19 cellular contexts compared by ENCODE assay signal in genomic region chr5:9540791-9541190, GRCh38. TPM values are rescaled to one million over a fixed set of nuclear protein-coding genes. Genes with fewer than 3 reads are reported as not detected.
DNase-seq lines count a peak whose midpoint lies in the region; TF ChIP-seq lines count a peak whose summit lies in the region.
"Had no signal": no experiment of that assay in that cellular context is flagged by ENCODE, and none has a peak within 500 bp of the region (broad histone marks: within the 10 kb centered on the region; RNA-seq: fewer than 3 reads in every experiment).

No MANE protein-coding gene starts in this region.

- H3K79me1 ChIP-seq in H9 (ENCODE audit: insufficient read depth, low read depth, low read length, poor library complexity, severe bottlenecking), result no peaks in the 10 kb centered on the region

- WGBS in H9 (ENCODE audit: extremely low coverage, insufficient read length, low lambda C conversion rate), result no CpG with 5 or more reads among the region's 7 CpGs

- peaks cover 6% of the 10 kb centered on the region for H3K27me3 Mint-ChIP-seq in H9 (ENCODE audit: low read depth)

- peak overlapping the region; percentile 43 for H3K4me3 ChIP-seq in fibroblast of the aortic adventitia (ENCODE audit: low read depth, low read length)
- H3K4me3 ChIP-seq: right lobe of liver, testis had no signal

- no peak overlapping the region for H2AFZ ChIP-seq in H9 (ENCODE audit: low read length)

- H2BK120ac ChIP-seq in H9 (ENCODE audit: low read depth, low read length, poor library complexity, severe bottlenecking), result no peak overlapping the region

- H4K5ac ChIP-seq in H9 (ENCODE audit: insufficient read length, low read depth, low read length), result no peak overlapping the region

- TF ChIP-seq CTCF in fibroblast of the aortic adventitia (IDR thresholded peaks at IDR 0.05; ENCODE audit: insufficient read depth, low read length) (no peak), H9 (conservative IDR thresholded peaks at IDR 0.05) (no peak)

- no peak overlapping the region for H4K8ac ChIP-seq in H9 (replicated peaks; ENCODE audit: insufficient read length, low read depth, low read length)

- no peaks in the 10 kb centered on the region for H3K9me3 Mint-ChIP-seq in H9
- H3K9me3 Mint-ChIP-seq: activated CD4-positive, alpha-beta memory T cell treated with anti-CD3 and anti-CD28 coated beads, Interleukin-2, amount 10 ng/mL, durations not matched to agents 7 days and 5 days had no signal

- H3K23me2 ChIP-seq in H9 (ENCODE audit: insufficient read length, low read depth, low read length, poor library complexity, severe bottlenecking), result peaks cover 6% of the 10 kb centered on the region

- H3K27me3 ChIP-seq in H9 (ENCODE audit: insufficient read depth, low read length), result no peaks in the 10 kb centered on the region
- H3K27me3 ChIP-seq: right lobe of liver, testis had no signal

- DNase-seq in HCEC 1CT (peak; percentile 57), astrocyte of the hippocampus (ENCODE audit: low read depth, low spot score) (peak; percentile 56), fibroblast of the aortic adventitia (ENCODE audit: low read depth) (peak; percentile 64), substantia nigra (lab: John Stamatoyannopoulos, UW) (no peak), H9 (no peak), DMS 273 (lab: John Stamatoyannopoulos, UW; ENCODE audit: unreplicated experiment) (no peak)
- no peak for DNase-seq in activated CD4-positive, alpha-beta T cell treated with anti-CD3 and anti-CD28 coated beads for 48 hours
- DNase-seq: activated CD4-positive, alpha-beta memory T cell treated with anti-CD3 and anti-CD28 coated beads, Interleukin-2, amount 10 ng/mL, durations not matched to agents 7 days and 5 days; activated T-cell treated with anti-CD3 and anti-CD28 coated beads, Interleukin-2, amount 50 U/mL, for 48 hours; glutamatergic neuron; KBM-7; midbrain; NCI-H1092; right lobe of liver; stimulated activated CD4-positive, alpha-beta T cell treated with anti-CD3 and anti-CD28 coated beads, Interleukin-2, amount 100 ng/mL, for 48 hours; testis had no signal

- no peak overlapping the region for H3K27ac Mint-ChIP-seq in H9
- H3K27ac Mint-ChIP-seq: activated CD4-positive, alpha-beta memory T cell treated with anti-CD3 and anti-CD28 coated beads, Interleukin-2, amount 10 ng/mL, durations not matched to agents 7 days and 5 days; activated naive CD8-positive, alpha-beta T cell had no signal

- no peaks in the 10 kb centered on the region for H4K20me1 ChIP-seq in H9 (ENCODE audit: control insufficient read depth, insufficient read depth, insufficient read length)

- no peaks in the 10 kb centered on the region for H3K4me1 ChIP-seq in H9 (ENCODE audit: insufficient read depth, low read length)

- no peak overlapping the region for H3K23ac ChIP-seq in H9 (ENCODE audit: insufficient read length, low read depth, low read length)

- no peaks in the 10 kb centered on the region for H3K36me3 Mint-ChIP-seq in H9 (ENCODE audit: insufficient read depth in 1 of 3, low read depth in 3 of 3)
- H3K36me3 Mint-ChIP-seq: activated naive CD8-positive, alpha-beta T cell had no signal

- H2BK5ac ChIP-seq in H9 (ENCODE audit: insufficient read length, low read length), result no peak overlapping the region

- no peak overlapping the region for H3T11ph ChIP-seq in H9 (ENCODE audit: low read length)

- H3K79me2 ChIP-seq in H9 (ENCODE audit: insufficient read depth, low read length), result no peaks in the 10 kb centered on the region

- H3K4me1 Mint-ChIP-seq in H9, result peaks cover 5 to 7% of the 10 kb centered on the region in 2 experiments
- H3K4me1 Mint-ChIP-seq: central memory CD8-positive, alpha-beta T cell had no signal

- H3K14ac ChIP-seq in H9 (ENCODE audit: insufficient read depth, low read length), result no peak overlapping the region

- no peak overlapping the region for H4K91ac ChIP-seq in H9 (ENCODE audit: insufficient read length, low read depth, low read length)

- no peak overlapping the region for H3K18ac ChIP-seq in H9 (ENCODE audit: insufficient read length, low read depth, low read length)

- no peak overlapping the region for H2BK12ac ChIP-seq in H9 (ENCODE audit: insufficient read length, low read depth, low read length)

- no peaks in the 10 kb centered on the region for H3K9me3 ChIP-seq in H9 (ENCODE audit: control insufficient read depth, low read depth, low read length)
- H3K9me3 ChIP-seq: right lobe of liver, testis had no signal

- H2BK20ac ChIP-seq in H9 (ENCODE audit: low read depth, low read length, poor library complexity, severe bottlenecking), result no peak overlapping the region

- H3K4ac ChIP-seq in H9 (ENCODE audit: low read depth, low read length), result no peak overlapping the region

- H2AK5ac ChIP-seq in H9 (ENCODE audit: insufficient read length, low read length), result no peak overlapping the region

- no peak overlapping the region for H3K4me2 ChIP-seq in H9 (ENCODE audit: insufficient read depth, insufficient read length, low read length)

- no peak overlapping the region for H3K9ac ChIP-seq in H9 (ENCODE audit: extremely low read depth, insufficient read length, low read length)

- H3K56ac ChIP-seq in H9 (ENCODE audit: insufficient read length, low read depth, low read length), result no peak overlapping the region

- H3K4me3 Mint-ChIP-seq in H9, result no peak overlapping the region
- H3K4me3 Mint-ChIP-seq: activated CD4-positive, alpha-beta memory T cell treated with anti-CD3 and anti-CD28 coated beads, Interleukin-2, amount 10 ng/mL, durations not matched to agents 7 days and 5 days; activated naive CD8-positive, alpha-beta T cell; central memory CD8-positive, alpha-beta T cell had no signal

- H2BK15ac ChIP-seq in H9 (ENCODE audit: low read depth, low read length), result no peak overlapping the region

- H3K27ac ChIP-seq in substantia nigra (ENCODE audit: low read depth, low read length, poor library complexity, severe bottlenecking) (peak overlapping the region; percentile 50), H9 (ENCODE audit: insufficient read length, low read depth, low read length) (no peak overlapping the region)
- H3K27ac ChIP-seq: C4-2B, right lobe of liver, testis had no signal

RNA-seq across cellular contexts. Expression of gene SEMA5A, which starts 5.1 kb away (rescaled TPM):
- total RNA-seq in fibroblast of the aortic adventitia (ENCODE audit: low replicate concordance) (13.9 and 57.0 TPM in 2 replicates), H9 (2021) (4.1 and 4.3 TPM in 2 replicates)

Comparison
In these comparisons a context has a peak if more than half of its experiments do, and no peak if none do; other contexts are left out.
1. DNase-seq: peak in HCEC 1CT (single experiment), astrocyte of the hippocampus (single experiment) and fibroblast of the aortic adventitia (single experiment); none in substantia nigra (0 of 49), activated CD4-positive, alpha-beta T cell treated with anti-CD3 and anti-CD28 coated beads for 48 hours (single experiment), H9 (single experiment) and DMS 273 (single experiment).